ENCODE assay signal across 3 cellular contexts in the genomic region with DNA sequence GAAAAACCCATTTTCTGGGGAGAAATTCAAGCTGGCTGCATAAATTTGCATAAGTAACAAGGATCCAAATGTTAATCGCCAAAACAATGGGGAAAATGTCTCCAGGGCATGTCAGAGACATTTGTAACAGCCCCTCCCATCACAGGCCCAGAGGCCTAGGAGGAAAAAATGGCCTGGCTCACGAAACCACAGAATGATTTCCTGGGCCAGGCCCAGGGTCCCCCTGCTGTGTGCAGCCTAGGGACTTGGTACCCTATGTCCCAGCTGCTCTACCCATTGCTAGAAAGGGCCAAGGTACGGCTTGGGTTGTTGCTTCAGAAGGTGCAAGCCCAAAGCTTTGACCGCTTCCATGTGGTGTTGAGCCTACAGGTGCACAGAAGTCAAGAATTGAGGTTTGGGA. TPM values are rescaled to one million over a fixed set of nuclear protein-coding genes. Genes with fewer than 3 reads are reported as not detected.
"Had no signal": no experiment of that assay in that cellular context is flagged by ENCODE, and none has a peak within 500 bp of the region (broad histone marks: within the 10 kb centered on the region; RNA-seq: fewer than 3 reads in every experiment).

No MANE protein-coding gene starts in this region.

RNA-seq across cellular contexts. Expression of a gene that starts 10.6 kb away (rescaled TPM):
- total RNA-seq: IMR-90, SJSA1 had no signal
- polyA plus RNA-seq: IMR-90 had no signal

RNA-seq across cellular contexts. Expression of a gene that starts 14.4 kb away (rescaled TPM):
- total RNA-seq: Right ventricle myocardium superior had no signal
